Comparison of ENCODE assay signal across 8 cellular contexts in genomic region chr16:20383106-20384029, GRCh38. TPM values are rescaled to one million over a fixed set of nuclear protein-coding genes. Genes with fewer than 3 reads are reported as not detected.
DNase-seq lines count a peak whose midpoint lies in the region; ATAC-seq, FAIRE-seq and TF ChIP-seq lines count a peak whose summit lies in the region.

No MANE protein-coding gene starts in this region.

- H3K27ac Mint-ChIP-seq in T-cell (no peak overlapping the region), MCF 10A (ENCODE audit: low read depth, unreplicated experiment) (no peak overlapping the region), immature natural killer cell (no peak overlapping the region)

- peak; percentile 90 for TF ChIP-seq CTCF in MCF 10A (IDR thresholded peaks at IDR 0.05; ENCODE audit: unreplicated experiment)

- H3K9me3 Mint-ChIP-seq in T-cell = no peaks in the 10 kb centered on the region
- no peaks in the 10 kb centered on the region for H3K9me3 Mint-ChIP-seq in MCF 10A (ENCODE audit: unreplicated experiment)
- H3K9me3 Mint-ChIP-seq in immature natural killer cell = peaks cover 0 to 4% (median 0%) of the 10 kb centered on the region in 6 donors

- no TSS peak for BruUV-seq in MCF 10A (replicated peaks; lab: Mats Ljungman, UMichigan)

- ATAC-seq in T-cell (replicated peaks in 1 of 4) (peak; percentile 61 to 75 (median 63)), HG02970 (IDR thresholded peaks at IDR 0.05; ENCODE audit: low FRiP score, unreplicated experiment) (no peak)

- DNase-seq in AG20443 (ENCODE audit: low spot score) = peak; percentile 78
- peak; percentile 31 for DNase-seq in GM19239 (ENCODE audit: insufficient read length, low spot score)
- peak; percentile 40 for DNase-seq in NCI-H1694 (lab: John Stamatoyannopoulos, UW)
- peak in 27 of 34 experiments; percentile 0 to 35 (median 13) for DNase-seq in T-cell
- peak; percentile 51 for DNase-seq in MCF 10A (ENCODE audit: unreplicated experiment)
- peak in 2 of 3 donors; percentile 3 to 16 for DNase-seq in immature natural killer cell
- peak; percentile 10 to 41 for DNase-seq in stimulated activated CD4-positive, alpha-beta T cell treated with anti-CD3 and anti-CD28 coated beads, Interleukin-15, amount 100 ng/mL, for 48 hours (ENCODE audit: low read depth in 2 of 2)

- intact Hi-C loops in MCF 10A (cut with micrococcal nuclease) = loop anchor here (1.0 to 10.0 kb wide), 3 partner anchors 476 to 779 kb away; no protein-coding TSS in a partner anchor

- CTCF ChIA-PET in T-cell (lab: Charles Lee) = interaction anchor here (0.5 to 1.0 kb wide), 5 partner anchors 30 to 1568 kb away, joined by 3 to 7 read pairs (median 3); no protein-coding TSS in a partner anchor
- CTCF ChIA-PET in MCF 10A (lab: Yijun Ruan, JAX) = interaction anchor here (0.5 to 18.4 kb wide), 36 partner anchors 8 to 815 kb away, joined by 3 to 537 read pairs (median 3); no protein-coding TSS in a partner anchor

- H3K27me3 Mint-ChIP-seq in T-cell (peaks cover 18 to 22% of the 10 kb centered on the region in 2 donors), MCF 10A (ENCODE audit: insufficient read depth, unreplicated experiment) (peaks cover 28% of the 10 kb centered on the region), immature natural killer cell (ENCODE audit: low read depth in 3 of 3) (peaks cover 0 to 7% (median 7%) of the 10 kb centered on the region in 3 donors)

- POLR2A ChIA-PET in T-cell (lab: Charles Lee) (no interaction called here), MCF 10A (lab: Yijun Ruan, JAX) (no interaction called here)

- H3K4me3 Mint-ChIP-seq in T-cell (no peak overlapping the region), MCF 10A (ENCODE audit: unreplicated experiment) (no peak overlapping the region), immature natural killer cell (no peak overlapping the region)

- peaks cover 0 to 7% (median 2%) of the 10 kb centered on the region in 3 donors for H3K4me1 Mint-ChIP-seq in T-cell
- H3K4me1 Mint-ChIP-seq in MCF 10A (ENCODE audit: insufficient read depth, unreplicated experiment) = no peaks in the 10 kb centered on the region
- no peaks in the 10 kb centered on the region for H3K4me1 Mint-ChIP-seq in immature natural killer cell

- H3K36me3 Mint-ChIP-seq in T-cell (no peaks in the 10 kb centered on the region), MCF 10A (ENCODE audit: insufficient read depth, unreplicated experiment) (no peaks in the 10 kb centered on the region), immature natural killer cell (no peaks in the 10 kb centered on the region)

- peak; percentile 39 for FAIRE-seq in GM19239 (lab: Jason Lieb, UNC)

RNA-seq across cellular contexts. Expression of gene PDILT, which starts 21.2 kb away (rescaled TPM):
- total RNA-seq in T-cell = not detected
- total RNA-seq in MCF 10A (2022) = not detected in 2 replicates
- not detected for polyA plus RNA-seq in immature natural killer cell

RNA-seq across cellular contexts. Expression of gene ACSM5, which starts 26.0 kb away (rescaled TPM):
- total RNA-seq in T-cell = under 1 TPM in 2 of 5 donors, not detected in 3; 0.26 to 0.28 TPM
- 0.22 and 0.54 TPM in 2 replicates for total RNA-seq in MCF 10A (2022)
- polyA plus RNA-seq in immature natural killer cell = not detected

RNA-seq across cellular contexts. Expression of gene UMOD, which starts 30.9 kb away (rescaled TPM):
- total RNA-seq in T-cell (not detected), MCF 10A (2022) (not detected in 2 replicates)
- not detected for polyA plus RNA-seq in immature natural killer cell

RNA-seq across cellular contexts. Expression of gene GP2, which starts 56.1 kb away (rescaled TPM):
- total RNA-seq in T-cell = 10 to 100 TPM in 3 of 5 donors, not detected in 2; 12.0 to 13.3 (median 12.1) TPM
- total RNA-seq in MCF 10A (2022) = not detected in 2 replicates
- polyA plus RNA-seq in immature natural killer cell = not detected

Comparison
In these comparisons a context has a peak if more than half of its experiments do, and no peak if none do; other contexts are left out.
1. DNase-seq: peak in every context shown above with its lines; median percentile 78 in AG20443; 51 in MCF 10A; 40 in NCI-H1694; 31 in GM19239; 26 in stimulated activated CD4-positive, alpha-beta T cell treated with anti-CD3 and anti-CD28 coated beads, Interleukin-15, amount 100 ng/mL, for 48 hours; 13 in T-cell; 10 in immature natural killer cell.